Comparison of ENCODE assay signal across 16 cellular contexts in genomic region chr10:24277771-24278518, GRCh38.
DNase-seq lines count a peak whose midpoint lies in the region; ATAC-seq and TF ChIP-seq lines count a peak whose summit lies in the region.
"Had no signal": no experiment of that assay in that cellular context is flagged by ENCODE, and none has a peak within 500 bp of the region (broad histone marks: within the 10 kb centered on the region; RNA-seq: fewer than 3 reads in every experiment).

No MANE protein-coding gene starts in this region.

- WGBS in heart left ventricle, 4 donors = 63 to 76% (median 67%) methylated on average over 9 to 13 of the region's 13 CpGs
- 39 to 82% methylated on average over 5 to 8 of the region's 13 CpGs for WGBS in gastroesophageal sphincter (ENCODE audit: low coverage in 1 of 2), 2 donors

- intact Hi-C loops in heart left ventricle (cut with DNase I) = no loop called here
- intact Hi-C loops in gastrocnemius medialis (cut with DNase I; ENCODE audit: low total_unique reads) = no loop called here

- peaks cover 0 to under 1% (median 0%) of the 10 kb centered on the region in 9 donors for H3K36me3 ChIP-seq in heart left ventricle
- H3K36me3 ChIP-seq in gastrocnemius medialis = no peaks in the 10 kb centered on the region
- H3K36me3 ChIP-seq in gastroesophageal sphincter = peaks cover 0 to 3% of the 10 kb centered on the region in 2 donors

- no peak for TF ChIP-seq EP300 in gastroesophageal sphincter (IDR thresholded peaks at IDR 0.05)

- TF ChIP-seq CTCF in heart left ventricle (IDR thresholded peaks at IDR 0.05) (no peak), gastrocnemius medialis (IDR thresholded peaks at IDR 0.05 in 4 of 5, conservative IDR thresholded peaks at IDR 0.05 in 1 of 5) (no peak), gastroesophageal sphincter (IDR thresholded peaks at IDR 0.05) (no peak)

- TF ChIP-seq POLR2A in heart left ventricle (IDR thresholded peaks at IDR 0.05) (no peak), gastrocnemius medialis (IDR thresholded peaks at IDR 0.05) (no peak), gastroesophageal sphincter (IDR thresholded peaks at IDR 0.05) (no peak)

- H3K27me3 ChIP-seq in heart left ventricle (no peaks in the 10 kb centered on the region), gastrocnemius medialis (no peaks in the 10 kb centered on the region), gastroesophageal sphincter (no peaks in the 10 kb centered on the region)

- peaks cover 0 to 11% (median 0%) of the 10 kb centered on the region in 12 donors for H3K9me3 ChIP-seq in heart left ventricle
- H3K9me3 ChIP-seq in gastrocnemius medialis = no peaks in the 10 kb centered on the region
- H3K9me3 ChIP-seq in gastroesophageal sphincter = peaks cover 0 to 5% (median 0%) of the 10 kb centered on the region in 3 donors

- H3K27ac ChIP-seq in heart left ventricle = peak overlapping the region; percentile 7 to 85 (median 38)
- H3K27ac ChIP-seq in gastrocnemius medialis = peak overlapping the region; percentile 82 to 87 (median 86)
- no peak overlapping the region for H3K27ac ChIP-seq in gastroesophageal sphincter
- H3K27ac ChIP-seq: KMS-11, skin epidermis had no signal

- ATAC-seq in heart left ventricle (peak; percentile 91 to 96 (median 93)), gastrocnemius medialis (peak; percentile 80 to 86), gastroesophageal sphincter (no peak)
- ATAC-seq: stimulated activated naive CD8-positive, alpha-beta T cell treated with anti-CD3 and anti-CD28 coated beads, Interleukin-15, Interleukin-2, amounts not matched to agents 100 U/mL and 50 U/mL, for 24 hours had no signal

- in situ Hi-C loops in gastrocnemius medialis (cut with MboI; ENCODE audit: low sequenced_read_pairs in 4 of 4) = no loop called here

- DNase-seq in ELR (ENCODE audit: low read depth) (peak; percentile 35), amniotic epithelial cell (ENCODE audit: low read depth) (peak; percentile 99), heart left ventricle (peak; percentile 14 to 79 (median 43)), gastrocnemius medialis (peak; percentile 56 to 78), KG1 (lab: John Stamatoyannopoulos, UW) (no peak), NCI-H2029 (lab: John Stamatoyannopoulos, UW) (no peak)
- DNase-seq in activated naive CD4-positive, alpha-beta T cell treated with anti-CD3 and anti-CD28 coated beads, Interleukin-2, amount 50 U/mL, for 16 hours = no peak
- DNase-seq: activated naive CD4-positive, alpha-beta T cell treated with anti-CD3 and anti-CD28 coated beads, Interleukin-2, amount 10 ng/mL, durations not matched to agents 7 days and 5 days; COR-L47; erythroblast; HFFc6; NCI-H1417 treated with DMSO at 0.1 percent for 48 hours; stimulated activated naive CD8-positive, alpha-beta T cell treated with anti-CD3 and anti-CD28 coated beads, Interleukin-15, Interleukin-2, amounts not matched to agents 100 U/mL and 50 U/mL, for 24 hours had no signal

- no peak overlapping the region for H3K4me3 ChIP-seq in heart left ventricle
- H3K4me3 ChIP-seq in gastrocnemius medialis = peak overlapping the region in 1 of 4 donors; percentile 12
- H3K4me3 ChIP-seq in gastroesophageal sphincter = no peak overlapping the region
- H3K4me3 ChIP-seq: skin epidermis had no signal

- H3K4me1 ChIP-seq in heart left ventricle = peaks cover 0 to 17% (median 0%) of the 10 kb centered on the region in 12 donors
- H3K4me1 ChIP-seq in gastrocnemius medialis = peaks cover 19 to 26% of the 10 kb centered on the region in 2 donors
- H3K4me1 ChIP-seq in gastroesophageal sphincter = no peaks in the 10 kb centered on the region

Comparison
In these comparisons a context has a peak if more than half of its experiments do, and no peak if none do; other contexts are left out.
1. DNase-seq: peak in ELR (single experiment), amniotic epithelial cell (single experiment), heart left ventricle (5 of 5) and gastrocnemius medialis (2 of 2); none in KG1 (single experiment), activated naive CD4-positive, alpha-beta T cell treated with anti-CD3 and anti-CD28 coated beads, Interleukin-2, amount 50 U/mL, for 16 hours (single experiment) and NCI-H2029 (single experiment).
2. H3K27ac ChIP-seq: peak in heart left ventricle (12 of 12) and gastrocnemius medialis (4 of 4); none in gastroesophageal sphincter (0 of 4).